Comparison of ENCODE assay signal across 1 cellular context in the genomic region with DNA sequence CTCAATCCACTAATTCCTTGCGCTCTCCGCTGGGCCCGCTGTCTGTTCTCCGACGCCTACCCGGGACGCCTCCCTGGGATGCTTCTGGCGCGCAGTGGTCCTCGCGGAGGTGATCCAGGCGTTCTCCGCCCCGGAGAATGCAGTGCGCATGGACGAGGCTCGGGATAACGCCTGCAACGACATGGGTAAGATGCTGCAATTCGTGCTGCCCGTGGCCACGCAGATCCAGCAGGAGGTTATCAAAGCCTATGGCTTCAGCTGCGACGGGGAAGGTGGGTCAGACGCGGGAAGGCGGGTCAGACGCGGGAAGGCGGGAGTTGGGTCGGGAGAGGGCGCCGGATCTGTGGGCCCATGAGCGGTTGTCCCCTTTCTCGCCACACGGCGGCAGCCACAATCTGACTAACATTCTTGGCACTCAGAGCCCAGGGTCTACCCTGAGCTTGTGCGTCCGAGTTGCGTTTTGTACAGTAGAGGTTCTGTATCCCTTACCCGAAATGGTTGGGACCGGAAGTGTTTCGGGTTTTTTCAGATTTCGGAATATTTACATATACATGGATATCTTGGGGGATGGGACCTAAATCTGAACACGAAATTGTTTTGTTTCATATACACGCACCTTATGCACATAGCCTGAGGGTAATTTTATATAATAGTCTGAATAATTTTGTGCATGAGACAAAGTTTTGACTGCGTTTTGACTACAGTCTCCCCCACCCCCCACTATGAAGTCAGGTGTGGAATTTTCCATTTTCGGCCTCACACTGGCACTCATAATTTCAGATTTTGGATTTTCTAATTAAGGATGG.
TF ChIP-seq lines count a peak whose summit lies in the region.

No MANE protein-coding gene starts in this region.

TF ChIP-seq in HepG2, 621 proteins besides CTCF, POLR2A, EP300 and RAD21 (continued from another document and continues in another):
- TF ChIP-seq, protein P1, sequence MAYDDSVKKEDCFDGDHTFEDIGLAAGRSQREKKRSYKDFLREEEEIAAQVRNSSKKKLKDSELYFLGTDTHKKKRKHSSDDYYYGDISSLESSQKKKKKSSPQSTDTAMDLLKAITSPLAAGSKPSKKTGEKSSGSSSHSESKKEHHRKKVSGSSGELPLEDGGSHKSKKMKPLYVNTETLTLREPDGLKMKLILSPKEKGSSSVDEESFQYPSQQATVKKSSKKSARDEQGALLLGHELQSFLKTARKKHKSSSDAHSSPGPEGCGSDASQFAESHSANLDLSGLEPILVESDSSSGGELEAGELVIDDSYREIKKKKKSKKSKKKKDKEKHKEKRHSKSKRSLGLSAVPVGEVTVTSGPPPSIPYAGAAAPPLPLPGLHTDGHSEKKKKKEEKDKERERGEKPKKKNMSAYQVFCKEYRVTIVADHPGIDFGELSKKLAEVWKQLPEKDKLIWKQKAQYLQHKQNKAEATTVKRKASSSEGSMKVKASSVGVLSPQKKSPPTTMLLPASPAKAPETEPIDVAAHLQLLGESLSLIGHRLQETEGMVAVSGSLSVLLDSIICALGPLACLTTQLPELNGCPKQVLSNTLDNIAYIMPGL (CRISPR knock-in tag; IDR thresholded peaks at IDR 0.05; ENCODE audit: borderline replicate concordance in 1 of 2, low read depth in 1 of 2), result peak; percentile 86 to 89
- no peak for TF ChIP-seq ZNF781 (CRISPR knock-in tag; IDR thresholded peaks at IDR 0.05; ENCODE audit: borderline replicate concordance, not compliant biosample characterization)
- TF ChIP-seq, protein P2, sequence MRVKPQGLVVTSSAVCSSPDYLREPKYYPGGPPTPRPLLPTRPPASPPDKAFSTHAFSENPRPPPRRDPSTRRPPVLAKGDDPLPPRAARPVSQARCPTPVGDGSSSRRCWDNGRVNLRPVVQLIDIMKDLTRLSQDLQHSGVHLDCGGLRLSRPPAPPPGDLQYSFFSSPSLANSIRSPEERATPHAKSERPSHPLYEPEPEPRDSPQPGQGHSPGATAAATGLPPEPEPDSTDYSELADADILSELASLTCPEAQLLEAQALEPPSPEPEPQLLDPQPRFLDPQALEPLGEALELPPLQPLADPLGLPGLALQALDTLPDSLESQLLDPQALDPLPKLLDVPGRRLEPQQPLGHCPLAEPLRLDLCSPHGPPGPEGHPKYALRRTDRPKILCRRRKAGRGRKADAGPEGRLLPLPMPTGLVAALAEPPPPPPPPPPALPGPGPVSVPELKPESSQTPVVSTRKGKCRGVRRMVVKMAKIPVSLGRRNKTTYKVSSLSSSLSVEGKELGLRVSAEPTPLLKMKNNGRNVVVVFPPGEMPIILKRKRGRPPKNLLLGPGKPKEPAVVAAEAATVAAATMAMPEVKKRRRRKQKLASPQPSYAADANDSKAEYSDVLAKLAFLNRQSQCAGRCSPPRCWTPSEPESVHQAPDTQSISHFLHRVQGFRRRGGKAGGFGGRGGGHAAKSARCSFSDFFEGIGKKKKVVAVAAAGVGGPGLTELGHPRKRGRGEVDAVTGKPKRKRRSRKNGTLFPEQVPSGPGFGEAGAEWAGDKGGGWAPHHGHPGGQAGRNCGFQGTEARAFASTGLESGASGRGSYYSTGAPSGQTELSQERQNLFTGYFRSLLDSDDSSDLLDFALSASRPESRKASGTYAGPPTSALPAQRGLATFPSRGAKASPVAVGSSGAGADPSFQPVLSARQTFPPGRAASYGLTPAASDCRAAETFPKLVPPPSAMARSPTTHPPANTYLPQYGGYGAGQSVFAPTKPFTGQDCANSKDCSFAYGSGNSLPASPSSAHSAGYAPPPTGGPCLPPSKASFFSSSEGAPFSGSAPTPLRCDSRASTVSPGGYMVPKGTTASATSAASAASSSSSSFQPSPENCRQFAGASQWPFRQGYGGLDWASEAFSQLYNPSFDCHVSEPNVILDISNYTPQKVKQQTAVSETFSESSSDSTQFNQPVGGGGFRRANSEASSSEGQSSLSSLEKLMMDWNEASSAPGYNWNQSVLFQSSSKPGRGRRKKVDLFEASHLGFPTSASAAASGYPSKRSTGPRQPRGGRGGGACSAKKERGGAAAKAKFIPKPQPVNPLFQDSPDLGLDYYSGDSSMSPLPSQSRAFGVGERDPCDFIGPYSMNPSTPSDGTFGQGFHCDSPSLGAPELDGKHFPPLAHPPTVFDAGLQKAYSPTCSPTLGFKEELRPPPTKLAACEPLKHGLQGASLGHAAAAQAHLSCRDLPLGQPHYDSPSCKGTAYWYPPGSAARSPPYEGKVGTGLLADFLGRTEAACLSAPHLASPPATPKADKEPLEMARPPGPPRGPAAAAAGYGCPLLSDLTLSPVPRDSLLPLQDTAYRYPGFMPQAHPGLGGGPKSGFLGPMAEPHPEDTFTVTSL (CRISPR knock-in tag; IDR thresholded peaks at IDR 0.05; ENCODE audit: borderline replicate concordance), result 0 out of 2 replicates have a peak, but pooled peaks have one; percentile 5
- TF ChIP-seq, protein P3, sequence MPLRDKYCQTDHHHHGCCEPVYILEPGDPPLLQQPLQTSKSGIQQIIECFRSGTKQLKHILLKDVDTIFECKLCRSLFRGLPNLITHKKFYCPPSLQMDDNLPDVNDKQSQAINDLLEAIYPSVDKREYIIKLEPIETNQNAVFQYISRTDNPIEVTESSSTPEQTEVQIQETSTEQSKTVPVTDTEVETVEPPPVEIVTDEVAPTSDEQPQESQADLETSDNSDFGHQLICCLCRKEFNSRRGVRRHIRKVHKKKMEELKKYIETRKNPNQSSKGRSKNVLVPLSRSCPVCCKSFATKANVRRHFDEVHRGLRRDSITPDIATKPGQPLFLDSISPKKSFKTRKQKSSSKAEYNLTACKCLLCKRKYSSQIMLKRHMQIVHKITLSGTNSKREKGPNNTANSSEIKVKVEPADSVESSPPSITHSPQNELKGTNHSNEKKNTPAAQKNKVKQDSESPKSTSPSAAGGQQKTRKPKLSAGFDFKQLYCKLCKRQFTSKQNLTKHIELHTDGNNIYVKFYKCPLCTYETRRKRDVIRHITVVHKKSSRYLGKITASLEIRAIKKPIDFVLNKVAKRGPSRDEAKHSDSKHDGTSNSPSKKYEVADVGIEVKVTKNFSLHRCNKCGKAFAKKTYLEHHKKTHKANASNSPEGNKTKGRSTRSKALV (CRISPR knock-in tag; IDR thresholded peaks at IDR 0.05), result peak; percentile 89
- TF ChIP-seq, protein P4, sequence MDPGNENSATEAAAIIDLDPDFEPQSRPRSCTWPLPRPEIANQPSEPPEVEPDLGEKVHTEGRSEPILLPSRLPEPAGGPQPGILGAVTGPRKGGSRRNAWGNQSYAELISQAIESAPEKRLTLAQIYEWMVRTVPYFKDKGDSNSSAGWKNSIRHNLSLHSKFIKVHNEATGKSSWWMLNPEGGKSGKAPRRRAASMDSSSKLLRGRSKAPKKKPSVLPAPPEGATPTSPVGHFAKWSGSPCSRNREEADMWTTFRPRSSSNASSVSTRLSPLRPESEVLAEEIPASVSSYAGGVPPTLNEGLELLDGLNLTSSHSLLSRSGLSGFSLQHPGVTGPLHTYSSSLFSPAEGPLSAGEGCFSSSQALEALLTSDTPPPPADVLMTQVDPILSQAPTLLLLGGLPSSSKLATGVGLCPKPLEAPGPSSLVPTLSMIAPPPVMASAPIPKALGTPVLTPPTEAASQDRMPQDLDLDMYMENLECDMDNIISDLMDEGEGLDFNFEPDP (CRISPR knock-in tag; conservative IDR thresholded peaks at IDR 0.05), result no peak
- TF ChIP-seq GATA4 (IDR thresholded peaks at IDR 0.05; ENCODE audit: borderline replicate concordance, low read depth), result no peak
- peak; percentile 51; the same call in 1 of the 2 replicates for TF ChIP-seq RNF2 (conservative IDR thresholded peaks at IDR 0.05; ENCODE audit: low read depth)
- TF ChIP-seq, protein P5, sequence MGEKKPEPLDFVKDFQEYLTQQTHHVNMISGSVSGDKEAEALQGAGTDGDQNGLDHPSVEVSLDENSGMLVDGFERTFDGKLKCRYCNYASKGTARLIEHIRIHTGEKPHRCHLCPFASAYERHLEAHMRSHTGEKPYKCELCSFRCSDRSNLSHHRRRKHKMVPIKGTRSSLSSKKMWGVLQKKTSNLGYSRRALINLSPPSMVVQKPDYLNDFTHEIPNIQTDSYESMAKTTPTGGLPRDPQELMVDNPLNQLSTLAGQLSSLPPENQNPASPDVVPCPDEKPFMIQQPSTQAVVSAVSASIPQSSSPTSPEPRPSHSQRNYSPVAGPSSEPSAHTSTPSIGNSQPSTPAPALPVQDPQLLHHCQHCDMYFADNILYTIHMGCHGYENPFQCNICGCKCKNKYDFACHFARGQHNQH (CRISPR knock-in tag; IDR thresholded peaks at IDR 0.05), result no peak
- TF ChIP-seq ZNF564 (CRISPR knock-in tag; IDR thresholded peaks at IDR 0.05), result no peak
- no peak; the same call in 1 of the 2 replicates for TF ChIP-seq ZNF672 (CRISPR knock-in tag; IDR thresholded peaks at IDR 0.05)
- TF ChIP-seq SRSF9 (IDR thresholded peaks at IDR 0.05; ENCODE audit: borderline replicate concordance, insufficient read depth, low read depth, low read length, poor library complexity, severe bottlenecking), result no peak
- no peak for TF ChIP-seq ZNF850 (CRISPR knock-in tag; conservative IDR thresholded peaks at IDR 0.05)
- no peak for TF ChIP-seq HIVEP1 (CRISPR knock-in tag; IDR thresholded peaks at IDR 0.05)
- no peak for TF ChIP-seq JDP2 (CRISPR knock-in tag; IDR thresholded peaks at IDR 0.05; ENCODE audit: borderline replicate concordance)
- TF ChIP-seq JUN (CRISPR knock-in tag; IDR thresholded peaks at IDR 0.05), result no peak
- TF ChIP-seq, protein P6, sequence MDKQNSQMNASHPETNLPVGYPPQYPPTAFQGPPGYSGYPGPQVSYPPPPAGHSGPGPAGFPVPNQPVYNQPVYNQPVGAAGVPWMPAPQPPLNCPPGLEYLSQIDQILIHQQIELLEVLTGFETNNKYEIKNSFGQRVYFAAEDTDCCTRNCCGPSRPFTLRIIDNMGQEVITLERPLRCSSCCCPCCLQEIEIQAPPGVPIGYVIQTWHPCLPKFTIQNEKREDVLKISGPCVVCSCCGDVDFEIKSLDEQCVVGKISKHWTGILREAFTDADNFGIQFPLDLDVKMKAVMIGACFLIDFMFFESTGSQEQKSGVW (CRISPR knock-in tag; IDR thresholded peaks at IDR 0.05; ENCODE audit: borderline replicate concordance), result no peak
- 0 out of 2 replicates have a peak, but pooled peaks have one; percentile 27 for TF ChIP-seq HNRNPL (IDR thresholded peaks at IDR 0.05; ENCODE audit: low read depth, low read length)
- 0 out of 2 replicates have a peak, but pooled peaks have one; percentile 15 for TF ChIP-seq ZNF841 (CRISPR knock-in tag; IDR thresholded peaks at IDR 0.05; ENCODE audit: borderline replicate concordance)
- no peak for TF ChIP-seq SNRNP70 (IDR thresholded peaks at IDR 0.05; ENCODE audit: low read depth, low read length)
- TF ChIP-seq, protein P7, sequence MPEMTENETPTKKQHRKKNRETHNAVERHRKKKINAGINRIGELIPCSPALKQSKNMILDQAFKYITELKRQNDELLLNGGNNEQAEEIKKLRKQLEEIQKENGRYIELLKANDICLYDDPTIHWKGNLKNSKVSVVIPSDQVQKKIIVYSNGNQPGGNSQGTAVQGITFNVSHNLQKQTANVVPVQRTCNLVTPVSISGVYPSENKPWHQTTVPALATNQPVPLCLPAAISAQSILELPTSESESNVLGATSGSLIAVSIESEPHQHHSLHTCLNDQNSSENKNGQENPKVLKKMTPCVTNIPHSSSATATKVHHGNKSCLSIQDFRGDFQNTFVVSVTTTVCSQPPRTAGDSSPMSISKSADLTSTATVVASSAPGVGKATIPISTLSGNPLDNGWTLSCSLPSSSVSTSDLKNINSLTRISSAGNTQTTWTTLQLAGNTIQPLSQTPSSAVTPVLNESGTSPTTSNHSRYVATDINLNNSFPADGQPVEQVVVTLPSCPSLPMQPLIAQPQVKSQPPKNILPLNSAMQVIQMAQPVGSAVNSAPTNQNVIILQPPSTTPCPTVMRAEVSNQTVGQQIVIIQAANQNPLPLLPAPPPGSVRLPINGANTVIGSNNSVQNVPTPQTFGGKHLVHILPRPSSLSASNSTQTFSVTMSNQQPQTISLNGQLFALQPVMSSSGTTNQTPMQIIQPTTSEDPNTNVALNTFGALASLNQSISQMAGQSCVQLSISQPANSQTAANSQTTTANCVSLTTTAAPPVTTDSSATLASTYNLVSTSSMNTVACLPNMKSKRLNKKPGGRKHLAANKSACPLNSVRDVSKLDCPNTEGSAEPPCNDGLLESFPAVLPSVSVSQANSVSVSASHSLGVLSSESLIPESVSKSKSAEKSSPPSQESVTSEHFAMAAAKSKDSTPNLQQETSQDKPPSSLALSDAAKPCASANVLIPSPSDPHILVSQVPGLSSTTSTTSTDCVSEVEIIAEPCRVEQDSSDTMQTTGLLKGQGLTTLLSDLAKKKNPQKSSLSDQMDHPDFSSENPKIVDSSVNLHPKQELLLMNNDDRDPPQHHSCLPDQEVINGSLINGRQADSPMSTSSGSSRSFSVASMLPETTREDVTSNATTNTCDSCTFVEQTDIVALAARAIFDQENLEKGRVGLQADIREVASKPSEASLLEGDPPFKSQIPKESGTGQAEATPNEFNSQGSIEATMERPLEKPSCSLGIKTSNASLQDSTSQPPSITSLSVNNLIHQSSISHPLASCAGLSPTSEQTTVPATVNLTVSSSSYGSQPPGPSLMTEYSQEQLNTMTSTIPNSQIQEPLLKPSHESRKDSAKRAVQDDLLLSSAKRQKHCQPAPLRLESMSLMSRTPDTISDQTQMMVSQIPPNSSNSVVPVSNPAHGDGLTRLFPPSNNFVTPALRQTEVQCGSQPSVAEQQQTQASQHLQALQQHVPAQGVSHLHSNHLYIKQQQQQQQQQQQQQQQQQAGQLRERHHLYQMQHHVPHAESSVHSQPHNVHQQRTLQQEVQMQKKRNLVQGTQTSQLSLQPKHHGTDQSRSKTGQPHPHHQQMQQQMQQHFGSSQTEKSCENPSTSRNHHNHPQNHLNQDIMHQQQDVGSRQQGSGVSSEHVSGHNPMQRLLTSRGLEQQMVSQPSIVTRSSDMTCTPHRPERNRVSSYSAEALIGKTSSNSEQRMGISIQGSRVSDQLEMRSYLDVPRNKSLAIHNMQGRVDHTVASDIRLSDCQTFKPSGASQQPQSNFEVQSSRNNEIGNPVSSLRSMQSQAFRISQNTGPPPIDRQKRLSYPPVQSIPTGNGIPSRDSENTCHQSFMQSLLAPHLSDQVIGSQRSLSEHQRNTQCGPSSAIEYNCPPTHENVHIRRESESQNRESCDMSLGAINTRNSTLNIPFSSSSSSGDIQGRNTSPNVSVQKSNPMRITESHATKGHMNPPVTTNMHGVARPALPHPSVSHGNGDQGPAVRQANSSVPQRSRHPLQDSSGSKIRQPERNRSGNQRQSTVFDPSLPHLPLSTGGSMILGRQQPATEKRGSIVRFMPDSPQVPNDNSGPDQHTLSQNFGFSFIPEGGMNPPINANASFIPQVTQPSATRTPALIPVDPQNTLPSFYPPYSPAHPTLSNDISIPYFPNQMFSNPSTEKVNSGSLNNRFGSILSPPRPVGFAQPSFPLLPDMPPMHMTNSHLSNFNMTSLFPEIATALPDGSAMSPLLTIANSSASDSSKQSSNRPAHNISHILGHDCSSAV (CRISPR knock-in tag; IDR thresholded peaks at IDR 0.05; ENCODE audit: borderline replicate concordance), result no peak
- TF ChIP-seq, protein P8, sequence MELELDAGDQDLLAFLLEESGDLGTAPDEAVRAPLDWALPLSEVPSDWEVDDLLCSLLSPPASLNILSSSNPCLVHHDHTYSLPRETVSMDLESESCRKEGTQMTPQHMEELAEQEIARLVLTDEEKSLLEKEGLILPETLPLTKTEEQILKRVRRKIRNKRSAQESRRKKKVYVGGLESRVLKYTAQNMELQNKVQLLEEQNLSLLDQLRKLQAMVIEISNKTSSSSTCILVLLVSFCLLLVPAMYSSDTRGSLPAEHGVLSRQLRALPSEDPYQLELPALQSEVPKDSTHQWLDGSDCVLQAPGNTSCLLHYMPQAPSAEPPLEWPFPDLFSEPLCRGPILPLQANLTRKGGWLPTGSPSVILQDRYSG (CRISPR knock-in tag; IDR thresholded peaks at IDR 0.05), result 0 out of 2 replicates have a peak, but pooled peaks have one; percentile 53
- TF ChIP-seq ZNF432 (CRISPR knock-in tag; IDR thresholded peaks at IDR 0.05; ENCODE audit: borderline replicate concordance), result no peak
- TF ChIP-seq ZNF33A (CRISPR knock-in tag; IDR thresholded peaks at IDR 0.05; ENCODE audit: borderline replicate concordance), result no peak
- no peak; the same call in 1 of the 2 replicates for TF ChIP-seq ZNF333 (CRISPR knock-in tag; IDR thresholded peaks at IDR 0.05; ENCODE audit: borderline replicate concordance)
- no peak for TF ChIP-seq ZFP36L2 (CRISPR knock-in tag; IDR thresholded peaks at IDR 0.05)
- TF ChIP-seq STAG1 (CRISPR knock-in tag; IDR thresholded peaks at IDR 0.05), result peak; percentile 95
- no peak for TF ChIP-seq HNRNPUL1 (IDR thresholded peaks at IDR 0.05; ENCODE audit: low read depth, low read length)
